In the genomic region with DNA sequence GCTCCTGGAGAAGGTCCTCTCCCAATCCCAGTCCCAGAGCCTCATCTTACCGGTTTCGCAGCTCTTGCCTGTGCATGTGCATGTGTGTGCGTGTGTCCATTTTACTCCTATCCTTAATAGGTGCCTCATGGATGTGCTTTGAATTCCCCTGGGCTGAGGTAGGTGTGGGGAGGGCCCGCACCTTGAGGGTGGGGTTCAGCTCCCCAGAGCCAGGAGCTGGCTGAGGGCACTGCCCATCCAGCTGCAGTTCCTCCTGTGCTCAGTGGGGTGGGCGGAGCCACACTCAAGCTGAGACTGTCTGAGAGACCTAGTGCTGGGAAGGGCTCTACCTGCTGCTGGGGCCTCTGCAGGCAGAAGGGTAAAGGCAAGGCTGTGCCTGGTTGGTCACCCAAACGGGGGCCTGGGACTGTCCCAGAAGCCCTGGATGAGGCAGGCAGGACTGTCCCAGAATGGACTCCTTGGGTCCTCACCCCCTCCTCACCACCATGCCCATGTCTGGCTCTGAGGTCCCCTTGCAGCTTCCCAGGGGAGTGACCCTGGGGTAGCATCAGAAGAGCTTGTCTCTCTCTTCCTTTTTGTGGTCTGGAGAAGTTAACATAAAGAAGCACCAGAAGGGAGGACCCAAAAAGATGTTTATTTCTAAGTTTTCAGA, we compare ENCODE assay signal across 8 cellular contexts. TPM values are rescaled to one million over a fixed set of nuclear protein-coding genes. Genes with fewer than 3 reads are reported as not detected.
A peak's percentile ranks its signal among the peaks of the same experiment; 100 is the strongest.
DNase-seq lines count a peak whose midpoint lies in the region; ATAC-seq and TF ChIP-seq lines count a peak whose summit lies in the region.

No MANE protein-coding gene starts in this region.

- peaks cover 2% of the 10 kb centered on the region for H3K36me3 Mint-ChIP-seq in mesothelial cell of epicardium

- TF ChIP-seq CTCF in mucosa of descending colon (IDR thresholded peaks at IDR 0.05) (no peak), mesothelial cell of epicardium (IDR thresholded peaks at IDR 0.05; ENCODE audit: unreplicated experiment) (no peak)

- no peaks in the 10 kb centered on the region for H3K9me3 ChIP-seq in mucosa of descending colon

- H3K9me3 Mint-ChIP-seq in mesothelial cell of epicardium: no peaks in the 10 kb centered on the region

- peak; percentile 63 for ATAC-seq in GM19035 (IDR thresholded peaks at IDR 0.05; ENCODE audit: unreplicated experiment)
- peak; percentile 42 for ATAC-seq in HG03060 (IDR thresholded peaks at IDR 0.05; ENCODE audit: low read depth, unreplicated experiment)
- peak; percentile 90 for ATAC-seq in mucosa of descending colon

- H3K4me3 Mint-ChIP-seq in mesothelial cell of epicardium: no peak overlapping the region

- DNase-seq in DMS53 (lab: John Stamatoyannopoulos, UW) (peak; percentile 63), SK-MEL-5 (ENCODE audit: low read depth, low spot score) (peak; percentile 36), mucosa of descending colon (peak; percentile 71 to 83 (median 76)), mesothelial cell of epicardium (ENCODE audit: low spot score in 2 of 2, unreplicated experiment in 2 of 2) (no peak), SKM-1 (lab: John Stamatoyannopoulos, UW; ENCODE audit: unreplicated experiment) (no peak), C1 segment of cervical spinal cord (lab: John Stamatoyannopoulos, UW) (no peak)

- H3K4me1 ChIP-seq in mucosa of descending colon (ENCODE audit: low read depth): peaks cover 18% of the 10 kb centered on the region

- H3K4me3 ChIP-seq in mucosa of descending colon: no peak overlapping the region

- peaks cover 12% of the 10 kb centered on the region for H3K4me1 Mint-ChIP-seq in mesothelial cell of epicardium

- in situ Hi-C loops in SK-MEL-5 (cut with HindIII; ENCODE audit: low pct_unique_long_range_greater_than_20kb, low sequenced_read_pairs): loop anchor here (10.0 to 25.0 kb wide), 2 partner anchors 59 to 261 kb away; no protein-coding TSS in a partner anchor

- H3K27me3 Mint-ChIP-seq in mesothelial cell of epicardium (ENCODE audit: low read depth): peaks cover 49% of the 10 kb centered on the region

- H3K36me3 ChIP-seq in mucosa of descending colon (ENCODE audit: low read depth): no peaks in the 10 kb centered on the region

- H3K27ac Mint-ChIP-seq in mesothelial cell of epicardium: no peak overlapping the region

- intact Hi-C loops in mucosa of descending colon (cut with DNase I, micrococcal nuclease): no loop called here

RNA-seq across cellular contexts. Expression of a gene that starts 8.9 kb away (rescaled TPM):
- total RNA-seq in SK-MEL-5 (2014; rRNA removed; shearing (Covaris generic)): 0.71 and 0.75 TPM in 2 replicates
- 0.36 and 0.61 TPM in 2 replicates for polyA plus RNA-seq in SK-MEL-5 (2015; cell fraction: cytosol; rRNA removed)
- polyA plus RNA-seq in SK-MEL-5 (2015; cell fraction: nucleus; rRNA removed): 1.8 TPM in 2 replicates
- total RNA-seq in mucosa of descending colon (under 1 TPM; 0.14 to 0.73 (median 0.14) TPM), mesothelial cell of epicardium (3.0 to 3.2 TPM (median 3.1 TPM) in 3 replicates)

RNA-seq across cellular contexts. Expression of a gene that starts 24.9 kb away (rescaled TPM):
- total RNA-seq in SK-MEL-5 (2014; rRNA removed; shearing (Covaris generic)): 68.8 and 69.1 TPM in 2 replicates
- 91.1 and 92.0 TPM in 2 replicates for polyA plus RNA-seq in SK-MEL-5 (2015; cell fraction: cytosol; rRNA removed)
- polyA plus RNA-seq in SK-MEL-5 (2015; cell fraction: nucleus; rRNA removed): 96.4 and 98.9 TPM in 2 replicates
- 10 to 100 TPM; 28.8 to 47.0 (median 29.7) TPM for total RNA-seq in mucosa of descending colon
- total RNA-seq in mesothelial cell of epicardium: 14.3 to 16.5 TPM (median 14.6 TPM) in 3 replicates

Comparison
In these comparisons a context has a peak if more than half of its experiments do, and no peak if none do; other contexts are left out.
1. DNase-seq: peak in DMS53 (single experiment), SK-MEL-5 (single experiment) and mucosa of descending colon (3 of 3); none in mesothelial cell of epicardium (0 of 2), SKM-1 (single experiment) and C1 segment of cervical spinal cord (0 of 14).
2. Peak in every context shown above with its lines, with median percentiles within 50 percentile points of each other: ATAC-seq.